ENCODE assay signal across 1 cellular context in the genomic region with DNA sequence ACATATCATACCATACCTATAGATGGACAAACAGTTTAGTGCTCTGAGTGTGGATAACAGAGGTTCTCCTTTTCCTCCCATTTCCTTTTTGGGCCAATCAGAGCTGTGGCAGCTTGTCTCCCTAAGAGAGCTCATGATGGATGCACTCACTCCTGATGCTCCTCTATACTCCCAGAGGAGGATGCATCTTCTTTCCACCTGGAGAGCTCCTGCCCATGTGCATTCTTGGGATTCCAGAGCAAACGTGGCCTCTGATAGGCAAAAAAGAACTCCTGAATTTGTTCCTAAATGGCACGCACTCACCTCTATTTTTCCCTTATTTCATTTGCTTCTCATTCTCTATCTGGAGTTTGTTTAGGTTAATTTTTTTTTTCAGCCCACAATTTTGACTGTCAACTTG.
A peak's percentile ranks its signal among the peaks of the same experiment; 100 is the strongest.
TF ChIP-seq lines count a peak whose summit lies in the region.

No MANE protein-coding gene starts in this region.

TF ChIP-seq in HepG2, 621 proteins besides CTCF, POLR2A, EP300 and RAD21:
- TF ChIP-seq TEAD3 (CRISPR knock-in tag; optimal IDR thresholded peaks at IDR 0.05; ENCODE audit: borderline replicate concordance) (peak; percentile 41), ZNF670 (CRISPR knock-in tag; IDR thresholded peaks at IDR 0.05; ENCODE audit: borderline replicate concordance) (no peak)
